In the genomic region with DNA sequence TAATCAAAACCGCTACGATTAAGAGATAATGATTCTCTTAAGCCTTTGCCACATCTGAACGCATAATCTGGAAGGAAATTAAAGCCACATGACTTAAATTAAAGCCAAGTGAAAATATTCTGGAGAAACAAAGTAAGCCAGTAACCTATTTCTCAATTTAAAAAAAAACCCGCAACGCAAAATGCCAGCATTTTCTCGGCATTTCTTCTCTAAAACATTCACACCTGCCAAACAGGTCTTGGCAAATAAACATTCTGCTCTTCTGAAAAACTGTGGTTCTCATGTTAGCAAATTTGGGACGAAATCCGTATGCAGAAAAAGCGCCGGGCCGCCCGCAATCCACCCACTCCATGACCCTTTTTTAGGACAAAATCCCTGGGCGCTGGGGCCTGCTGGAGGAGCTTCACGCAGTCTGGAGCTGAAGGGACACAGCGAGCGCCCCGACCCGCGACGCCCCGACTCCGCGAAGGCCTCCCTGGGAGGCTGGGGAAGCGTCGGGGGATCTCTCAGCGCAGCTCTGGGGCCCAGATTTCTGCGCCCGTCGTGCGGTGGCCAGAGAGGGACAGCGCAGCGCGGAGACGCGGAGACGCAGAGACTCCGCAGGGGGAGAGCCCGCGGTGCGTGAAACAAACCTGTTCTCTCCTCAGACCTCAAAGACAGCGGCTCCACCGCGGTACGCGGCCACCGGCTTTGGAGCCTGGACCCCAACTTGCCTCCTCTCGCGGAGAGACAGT, we compare ENCODE assay signal across 8 cellular contexts. TPM values are rescaled to one million over a fixed set of nuclear protein-coding genes. Genes with fewer than 3 reads are reported as not detected.
A peak's percentile ranks its signal among the peaks of the same experiment; 100 is the strongest.
DNase-seq lines count a peak whose midpoint lies in the region; ATAC-seq and TF ChIP-seq lines count a peak whose summit lies in the region.

No MANE protein-coding gene starts in this region.

- no peak for TF ChIP-seq CTCF in PC-3 (conservative IDR thresholded peaks at IDR 0.05; ENCODE audit: low read depth, low read length)
- no peak for TF ChIP-seq CTCF in neural progenitor cell (IDR thresholded peaks at IDR 0.05)

- POLR2A ChIA-PET in PC-3 (lab: Charles Lee; ENCODE audit: unreplicated experiment) = interaction anchor here (0.5 to 1.1 kb wide), 16 partner anchors 9 to 1982 kb away, joined by 3 to 9 read pairs (median 4); no protein-coding TSS in a partner anchor

- ATAC-seq in HG02642 (IDR thresholded peaks at IDR 0.05; ENCODE audit: poor library complexity, unreplicated experiment) = peak; percentile 51
- ATAC-seq in PC-3 = peak; percentile 48
- peak; percentile 54 for ATAC-seq in esophagus mucosa

- peaks cover 41% of the 10 kb centered on the region for H3K4me1 Mint-ChIP-seq in neural progenitor cell

- H3K9ac ChIP-seq in PC-3 (ENCODE audit: low read length) (peak overlapping the region; percentile 95), neural progenitor cell (peak overlapping the region; percentile 70)

- H3K9me3 ChIP-seq in PC-3 (ENCODE audit: low read length) (no peaks in the 10 kb centered on the region), neural progenitor cell (ENCODE audit: low read depth) (no peaks in the 10 kb centered on the region)

- intact Hi-C loops in PC-3 (cut with micrococcal nuclease) = loop anchor here (2.0 to 5.0 kb wide), 2 partner anchors 28 to 41 kb away; a partner anchor contains a TSS

- H3F3A ChIP-seq in PC-3 (ENCODE audit: low read length, unreplicated experiment) (peaks cover 7% of the 10 kb centered on the region), neural progenitor cell (ENCODE audit: low read depth) (peaks cover 35% of the 10 kb centered on the region)

- peaks cover 32% of the 10 kb centered on the region for H3K4me1 ChIP-seq in PC-3 (ENCODE audit: insufficient read depth, low read length)
- H3K4me1 ChIP-seq in neural progenitor cell = peaks cover 21% of the 10 kb centered on the region

- peak; percentile 55 for DNase-seq in NCI-H2029 (lab: John Stamatoyannopoulos, UW)
- DNase-seq in NCI-H2029 treated with DMSO at 0.1 percent for 48 hours (lab: John Stamatoyannopoulos, UW) = no peak
- DNase-seq in PC-3 = no peak
- DNase-seq in neural progenitor cell (ENCODE audit: low spot score) = no peak
- no peak for DNase-seq in SW 1271 (lab: John Stamatoyannopoulos, UW)
- no peak for DNase-seq in NOMO-1 treated with dmso at 0.1 percent for 144 hours (lab: John Stamatoyannopoulos, UW; ENCODE audit: unreplicated experiment)

- H3K27me3 ChIP-seq in PC-3 (ENCODE audit: low read length) = no peaks in the 10 kb centered on the region
- no peaks in the 10 kb centered on the region for H3K27me3 ChIP-seq in neural progenitor cell

- H3K4me2 ChIP-seq in PC-3 (ENCODE audit: low read length) = peak overlapping the region; percentile 95
- H3K4me2 ChIP-seq in neural progenitor cell = peak overlapping the region; percentile 96

- peak overlapping the region; percentile 98 for H3K27ac Mint-ChIP-seq in neural progenitor cell

- CTCF ChIA-PET in PC-3 (lab: Charles Lee) = interaction anchor here (0.7 to 1.2 kb wide), 2 partner anchors 28 to 107 kb away, joined by 3 to 6 read pairs; no protein-coding TSS in a partner anchor

- H3K36me3 ChIP-seq in PC-3 (ENCODE audit: low read depth, low read length) = peaks cover 30% of the 10 kb centered on the region
- peaks cover 19% of the 10 kb centered on the region for H3K36me3 ChIP-seq in neural progenitor cell

- peaks cover 35% of the 10 kb centered on the region for H3K36me3 Mint-ChIP-seq in neural progenitor cell

- H3K27ac ChIP-seq in PC-3 (ENCODE audit: low read length) (no peak overlapping the region), neural progenitor cell (peak overlapping the region; percentile 29)

- peaks cover 71% of the 10 kb centered on the region for H3K79me2 ChIP-seq in PC-3 (ENCODE audit: low read length)
- H3K79me2 ChIP-seq in neural progenitor cell (ENCODE audit: low read depth) = peaks cover 86% of the 10 kb centered on the region

- BruUV-seq in PC-3 (replicated peaks; lab: Mats Ljungman, UMichigan) = TSS peak; percentile 53

- peak overlapping the region; percentile 91 for H3K4me3 ChIP-seq in PC-3 (ENCODE audit: low read length)
- H3K4me3 ChIP-seq in neural progenitor cell = peak overlapping the region; percentile 88

- H2AFZ ChIP-seq in PC-3 (ENCODE audit: low read length) (peak overlapping the region; percentile 84), neural progenitor cell (replicated peaks) (peak overlapping the region; percentile 59)

- H3K27me3 Mint-ChIP-seq in neural progenitor cell (ENCODE audit: insufficient read depth, low read depth) = peaks cover 2% of the 10 kb centered on the region

- peak overlapping the region; percentile 99 for H3K4me3 Mint-ChIP-seq in neural progenitor cell

- H3K9me2 ChIP-seq in PC-3 (replicated peaks; ENCODE audit: low read length) = no peaks in the 10 kb centered on the region

- H4K20me1 ChIP-seq in PC-3 (ENCODE audit: low read length) (peaks cover 43% of the 10 kb centered on the region), neural progenitor cell (ENCODE audit: low read depth) (peaks cover 47% of the 10 kb centered on the region)

- H3K9me3 Mint-ChIP-seq in neural progenitor cell = peaks cover 3% of the 10 kb centered on the region

RNA-seq across cellular contexts. Expression of a gene that starts 0.5 kb away (rescaled TPM):
- total RNA-seq in PC-3 (2014; rRNA removed) (12.7 and 14.9 TPM in 2 replicates), esophagus mucosa (4.1 TPM), neural progenitor cell (ENCODE audit: low replicate concordance) (17.3 and 30.9 TPM in 2 replicates)

RNA-seq across cellular contexts. Expression of a gene that starts 0.6 kb away (rescaled TPM):
- total RNA-seq in PC-3 (2014; rRNA removed) = 1,500 and 1,904 TPM in 2 replicates
- total RNA-seq in esophagus mucosa = 1,347 TPM
- 5,928 and 7,186 TPM in 2 replicates for total RNA-seq in neural progenitor cell (ENCODE audit: low replicate concordance)

RNA-seq across cellular contexts. Expression of a gene that starts 28.8 kb away (rescaled TPM):
- total RNA-seq in PC-3 (2014; rRNA removed) = 24.7 and 24.8 TPM in 2 replicates
- 14.1 TPM for total RNA-seq in esophagus mucosa
- 28.9 and 43.7 TPM in 2 replicates for total RNA-seq in neural progenitor cell (ENCODE audit: low replicate concordance)
